ENCODE assay signal across 2 cellular contexts in genomic region chr2:11480406-11480805, GRCh38.
TF ChIP-seq lines count a peak whose summit lies in the region.

No MANE protein-coding gene starts in this region.

TF ChIP-seq in K562, 482 proteins besides CTCF, POLR2A, EP300 and RAD21:
- 0 out of 2 replicates have a peak, but pooled peaks have one; percentile 13 for TF ChIP-seq ZNF316 (IDR thresholded peaks at IDR 0.05)
- TF ChIP-seq KLF10 (CRISPR knock-in tag; IDR thresholded peaks at IDR 0.05) = no peak

TF ChIP-seq in SK-N-SH, 30 proteins besides CTCF, POLR2A, EP300 and RAD21:
- TF ChIP-seq YY1 (IDR thresholded peaks at IDR 0.05; ENCODE audit: low read depth) = no peak
- no peak for TF ChIP-seq SMC3 (IDR thresholded peaks at IDR 0.05; ENCODE audit: low read depth, low read length)
- no peak for TF ChIP-seq EZH2phosphoT487 (IDR thresholded peaks at IDR 0.05; ENCODE audit: borderline replicate concordance, low read depth)
- no peak for TF ChIP-seq FOSL2 (IDR thresholded peaks at IDR 0.05; ENCODE audit: borderline replicate concordance, low read depth)
- TF ChIP-seq RCOR1 (IDR thresholded peaks at IDR 0.05; ENCODE audit: low read length) = no peak
- TF ChIP-seq GABPA (IDR thresholded peaks at IDR 0.05; ENCODE audit: low read depth) = no peak
- TF ChIP-seq MEF2A (IDR thresholded peaks at IDR 0.05; ENCODE audit: borderline replicate concordance, low read depth) = no peak
- no peak for TF ChIP-seq FOXM1 (IDR thresholded peaks at IDR 0.05; ENCODE audit: low read depth)
- TF ChIP-seq RXRA (IDR thresholded peaks at IDR 0.05; ENCODE audit: borderline replicate concordance, low read depth) = no peak
- TF ChIP-seq POLR2AphosphoS5 (IDR thresholded peaks at IDR 0.05; ENCODE audit: low read depth, low read length) = no peak
- no peak for TF ChIP-seq TAF1 (IDR thresholded peaks at IDR 0.05; ENCODE audit: borderline replicate concordance, low read depth, low read length)
- no peak for TF ChIP-seq USF2 (IDR thresholded peaks at IDR 0.05; ENCODE audit: borderline replicate concordance, low read depth, low read length)
- TF ChIP-seq FOXJ3 (CRISPR knock-in tag; IDR thresholded peaks at IDR 0.05) = no peak
- TF ChIP-seq SIN3A (IDR thresholded peaks at IDR 0.05; ENCODE audit: borderline replicate concordance, low read depth, low read length) = no peak
